In genomic region chr2:74407682-74408081, GRCh38 we compare ENCODE assay signal across 20 cellular contexts. TPM values are rescaled to one million over a fixed set of nuclear protein-coding genes. Genes with fewer than 3 reads are reported as not detected.
DNase-seq lines count a peak whose midpoint lies in the region; ATAC-seq, FAIRE-seq and TF ChIP-seq lines count a peak whose summit lies in the region.
"Had no signal": no experiment of that assay in that cellular context is flagged by ENCODE, and none has a peak within 500 bp of the region (broad histone marks: within the 10 kb centered on the region; RNA-seq: fewer than 3 reads in every experiment).

No MANE protein-coding gene starts in this region.

- TF ChIP-seq CTCF in heart left ventricle (IDR thresholded peaks at IDR 0.05) (no peak), HFFc6 (IDR thresholded peaks at IDR 0.05) (no peak), Panc1 (IDR thresholded peaks at IDR 0.05) (no peak), H1 (IDR thresholded peaks at IDR 0.05; ENCODE audit: control extremely low read depth in 1 of 3, insufficient read depth in 1 of 3, low read depth in 1 of 3, low read length in 3 of 3) (no peak)

- H3K56ac ChIP-seq in H1 (replicated peaks; ENCODE audit: insufficient read length, low read depth, low read length): no peak overlapping the region

- H2BK12ac ChIP-seq in H1 (ENCODE audit: low read depth, low read length): no peak overlapping the region

- no peaks in the 10 kb centered on the region for H3K27me3 ChIP-seq in heart left ventricle
- no peaks in the 10 kb centered on the region for H3K27me3 ChIP-seq in Panc1 (ENCODE audit: control insufficient read depth, insufficient read depth, low read length)
- H3K27me3 ChIP-seq in H1 (replicated peaks in 1 of 4; ENCODE audit: control insufficient read depth in 3 of 4, extremely low read depth in 1 of 4, insufficient read depth in 3 of 4, low read length in 3 of 4): peaks cover 0 to 4% (median 2%) of the 10 kb centered on the region in 4 experiments; a peak in 2 of 7 replicates

- no peaks in the 10 kb centered on the region; the same call in 1 of the 2 replicates for H3K23me2 ChIP-seq in H1 (ENCODE audit: low read depth, low read length)

- H3K14ac ChIP-seq in H1 (ENCODE audit: insufficient read length): no peak overlapping the region

- DNase-seq in heart left ventricle (no peak), Right ventricle myocardium inferior (ENCODE audit: missing footprints) (no peak), HFFc6 (no peak), Panc1 (ENCODE audit: low read depth, low spot score) (no peak), H1 (ENCODE audit: low read depth in 1 of 2, low spot score in 2 of 2) (no peak), UCSD-AML1 (lab: John Stamatoyannopoulos, UW; ENCODE audit: unreplicated experiment) (no peak)
- DNase-seq: C1 segment of cervical spinal cord; Calu3; CD4-positive, alpha-beta memory T cell; COR-L47; DMS53; DMS79 treated with DMSO at 0.1 percent for 48 hours; GF-D8; GOT3; H7; HCEC 1CT had no signal

- no peak overlapping the region for H2AK5ac ChIP-seq in H1 (ENCODE audit: low read depth, low read length)

- CTCF ChIA-PET in Panc1 (lab: Charles Lee) (no interaction called here), H1 (lab: Charles Lee; ENCODE audit: partially characterized antibody) (interaction anchor here (0.6 to 2.0 kb wide), 3 partner anchors 9 to 73 kb away, joined by 3 to 12 read pairs (median 6); no protein-coding TSS in a partner anchor)

- no peak overlapping the region for H2BK120ac ChIP-seq in H1 (replicated peaks; ENCODE audit: low read depth, low read length)

- no peaks in the 10 kb centered on the region for H3K36me3 Mint-ChIP-seq in HFFc6 (ENCODE audit: low read depth)
- H3K36me3 Mint-ChIP-seq: CD4-positive, alpha-beta memory T cell had no signal

- no peaks in the 10 kb centered on the region for H3K4me1 ChIP-seq in heart left ventricle
- no peaks in the 10 kb centered on the region for H3K4me1 ChIP-seq in Panc1 (ENCODE audit: control insufficient read depth, insufficient read depth, low read length)
- H3K4me1 ChIP-seq in H1 (replicated peaks in 1 of 4; ENCODE audit: control insufficient read depth in 3 of 4, insufficient read depth in 4 of 4, low read length in 3 of 4): no peaks in the 10 kb centered on the region

- H3K18ac ChIP-seq in H1 (ENCODE audit: extremely low read depth, low read length): no peak overlapping the region

- no peaks in the 10 kb centered on the region for H3K9me3 Mint-ChIP-seq in HFFc6
- H3K9me3 Mint-ChIP-seq: CD4-positive, alpha-beta memory T cell had no signal

- H3K4me2 ChIP-seq in H1 (ENCODE audit: insufficient read depth in 1 of 2, low read depth in 2 of 2, low read length in 2 of 2): no peak overlapping the region

- H3K4ac ChIP-seq in H1 (replicated peaks; ENCODE audit: insufficient read length, low read depth, low read length): no peak overlapping the region

- no TSS peak for BruUV-seq in Panc1 (replicated peaks; lab: Mats Ljungman, UMichigan)

- in situ Hi-C loops in Panc1 (cut with HindIII; ENCODE audit: low pct_unique_long_range_greater_than_20kb, low sequenced_read_pairs): no loop called here

- no peak overlapping the region for H4K5ac ChIP-seq in H1 (ENCODE audit: insufficient read length, low read depth, low read length)

- TF ChIP-seq POLR2A in heart left ventricle (IDR thresholded peaks at IDR 0.05) (no peak), H1 (IDR thresholded peaks at IDR 0.05; ENCODE audit: control extremely low read depth in 1 of 2, low read depth in 2 of 2, low read length in 2 of 2) (no peak)

- no peak overlapping the region for H3K4me3 Mint-ChIP-seq in HFFc6
- H3K4me3 Mint-ChIP-seq: CD4-positive, alpha-beta memory T cell had no signal

- H4K8ac ChIP-seq in H1 (ENCODE audit: extremely low read depth, insufficient read depth, low read length): no peak overlapping the region

- intact Hi-C loops in heart left ventricle (cut with DNase I): no loop called here
- intact Hi-C loops in Right ventricle myocardium inferior (cut with DNase I): no loop called here
- intact Hi-C loops in Panc1 (cut with micrococcal nuclease; ENCODE audit: unreplicated experiment): no loop called here

- no peaks in the 10 kb centered on the region for H3K79me2 ChIP-seq in H1 (ENCODE audit: control insufficient read depth in 1 of 2, insufficient read depth in 2 of 2, low read length in 2 of 2)

- no peak overlapping the region for H2BK5ac ChIP-seq in H1 (ENCODE audit: low read depth, low read length)

- H4K91ac ChIP-seq in H1 (replicated peaks; ENCODE audit: insufficient read length, low read length): peak overlapping the region; percentile 6

- H3K4me3 ChIP-seq in heart left ventricle: no peak overlapping the region
- H3K4me3 ChIP-seq in Panc1 (ENCODE audit: low read depth in 2 of 2, low read length in 2 of 2): no peak overlapping the region
- no peak overlapping the region for H3K4me3 ChIP-seq in H1 (ENCODE audit: extremely low read depth in 1 of 4, insufficient read depth in 2 of 4, low read depth in 3 of 4, low read length in 4 of 4)

- ATAC-seq in heart left ventricle (peak in 3 of 4 donors; percentile 32 to 66 (median 57)), Right ventricle myocardium inferior (no peak), Panc1 (0 out of 2 replicates have a peak, but pooled peaks have one; percentile 14), HG03196 (IDR thresholded peaks at IDR 0.05; ENCODE audit: unreplicated experiment) (no peak), HG03354 (IDR thresholded peaks at IDR 0.05; ENCODE audit: poor library complexity, severe bottlenecking, unreplicated experiment) (no peak)

- H3K27ac ChIP-seq in heart left ventricle (no peak overlapping the region), Panc1 (ENCODE audit: low read length) (no peak overlapping the region), H1 (ENCODE audit: low read depth, low read length) (no peak overlapping the region)

- TF ChIP-seq EP300 in H1 (IDR thresholded peaks at IDR 0.05; ENCODE audit: borderline replicate concordance in 1 of 2, low read depth in 2 of 2, low read length in 2 of 2): no peak

- peak overlapping the region; percentile 90 for H3K27ac Mint-ChIP-seq in HFFc6
- H3K27ac Mint-ChIP-seq: CD4-positive, alpha-beta memory T cell had no signal

- WGBS in heart left ventricle, 4 donors: 34 to 51% (median 46%) methylated on average over 5 of the region's 5 CpGs
- WGBS in H1 (ENCODE audit: extremely low coverage in 1 of 2, insufficient coverage in 1 of 2, insufficient read length in 1 of 2, insufficient replicate concordance in 2 of 2, low coverage in 1 of 2, low lambda C conversion rate in 2 of 2, missing lambda C conversion rate in 1 of 2), 2 experiments: 86% methylated on average over 5 of the region's 5 CpGs; no CpG with 5 or more reads in 1 of the 2 experiments

- H4K20me1 ChIP-seq in H1 (replicated peaks in 1 of 2; ENCODE audit: control insufficient read depth in 1 of 2, insufficient read depth in 2 of 2, low read length in 2 of 2): no peaks in the 10 kb centered on the region

- POLR2A ChIA-PET in Panc1 (lab: Charles Lee) (no interaction called here), H1 (lab: Charles Lee; ENCODE audit: partially characterized antibody) (interaction anchor here (2.6 kb wide), 1 partner anchor 16 kb away, joined by 8 read pairs; no protein-coding TSS in a partner anchor)

- H3K9me3 ChIP-seq in heart left ventricle (no peaks in the 10 kb centered on the region), Panc1 (ENCODE audit: control insufficient read depth, insufficient read depth, low read depth, low read length) (no peaks in the 10 kb centered on the region), H1 (ENCODE audit: insufficient read depth in 2 of 2, low read depth in 1 of 2, low read length in 1 of 2) (no peaks in the 10 kb centered on the region)

- FAIRE-seq in H1 (lab: Jason Lieb, UNC): no peak
- FAIRE-seq: GM12891, GM18507 had no signal

- peaks cover 28% of the 10 kb centered on the region for H3K4me1 Mint-ChIP-seq in HFFc6 (ENCODE audit: low read depth)

- no peak overlapping the region for H2BK20ac ChIP-seq in H1 (ENCODE audit: low read length)

- no peak overlapping the region for H2AFZ ChIP-seq in H1 (ENCODE audit: low read length)

- no peak overlapping the region for H3K23ac ChIP-seq in H1 (ENCODE audit: insufficient read length)

- TF ChIP-seq RAD21 in H1 (IDR thresholded peaks at IDR 0.05 in 1 of 2, conservative IDR thresholded peaks at IDR 0.05 in 1 of 2; ENCODE audit: low read depth in 2 of 2, low read length in 2 of 2): no peak

- H3K79me1 ChIP-seq in H1 (ENCODE audit: low read depth, low read length): no peaks in the 10 kb centered on the region

- no peak overlapping the region for H3K9ac ChIP-seq in H1 (replicated peaks in 1 of 4; ENCODE audit: extremely low read depth in 1 of 4, low read depth in 3 of 4, low read length in 3 of 4)

- H2BK15ac ChIP-seq in H1 (ENCODE audit: low read length): no peak overlapping the region

- 0 out of 2 replicates have a peak, but pooled peaks cover 1% of the 10 kb centered on the region for H3K27me3 Mint-ChIP-seq in HFFc6 (ENCODE audit: insufficient read depth)

- no peaks in the 10 kb centered on the region for H3K36me3 ChIP-seq in heart left ventricle
- no peaks in the 10 kb centered on the region for H3K36me3 ChIP-seq in Panc1 (ENCODE audit: control insufficient read depth, insufficient read depth, low read length)
- H3K36me3 ChIP-seq in H1 (ENCODE audit: control insufficient read depth in 2 of 4, insufficient read depth in 4 of 4, low read length in 3 of 4): no peaks in the 10 kb centered on the region

RNA-seq across cellular contexts. Expression of gene C2orf81, which starts 13.7 kb away (rescaled TPM):
- 1 to 10 TPM in 3 of 9 donors, under 1 TPM in 6; 0.48 to 2.3 (median 0.85) TPM for total RNA-seq in heart left ventricle
- 1 to 10 TPM in 1 of 2 donors, under 1 TPM in 1; 0.91 to 1.1 TPM for polyA plus RNA-seq in heart left ventricle
- 1.1 TPM for total RNA-seq in Right ventricle myocardium inferior
- total RNA-seq in HFFc6 (2021; fragmentation: NEBNext Ultra II Directional; extraction: Animal tissue kit (Norgen Biotek cat#: 25700)): 1 to 10 TPM in 5 of 6 experiments, under 1 TPM in 1; 0.53 to 2.3 (median 1.4) TPM
- total RNA-seq in Panc1 (2021; ENCODE audit: unreplicated experiment): 3.9 TPM
- polyA plus RNA-seq in Panc1 (2012; ENCODE audit: insufficient read length): 5.6 TPM
- total RNA-seq in H1 (2021; fragmentation: NEBNext Ultra II Directional; extraction: Animal tissue kit (Norgen Biotek cat#: 25700)): 3.3 and 3.8 TPM in 2 replicates
- 1.6 and 2.4 TPM in 2 replicates for polyA plus RNA-seq in H1 (2011; rRNA removed)
- polyA plus RNA-seq in H1 (2011; cell fraction: cytosol; rRNA removed): 1.8 TPM
- 2.2 TPM for polyA plus RNA-seq in H1 (2011; cell fraction: nucleus; rRNA removed)
- 1.8 to 4.0 TPM (median 2.7 TPM) in 4 replicates for polyA plus RNA-seq in H1 (2012, experiment 1 of 2)
- 2.5 TPM for polyA plus RNA-seq in H1 (2012, experiment 2 of 2)
- polyA plus RNA-seq in H1 (2013, experiment 1 of 2): 1.6 TPM
- polyA plus RNA-seq in H1 (2013, experiment 2 of 2): 1.6 TPM
- polyA minus RNA-seq in H1 (2011; rRNA and poly(A)+ RNA removed): 0.73 and 0.82 TPM in 2 replicates
- 2.1 TPM for polyA minus RNA-seq in H1 (2011; cell fraction: cytosol; rRNA and poly(A)+ RNA removed)
- 1.7 TPM for polyA minus RNA-seq in H1 (2011; cell fraction: nucleus; rRNA and poly(A)+ RNA removed)

RNA-seq across cellular contexts. Expression of gene WDR54, which starts 13.8 kb away (rescaled TPM):
- total RNA-seq in heart left ventricle: 1 to 10 TPM; 1.5 to 5.1 (median 3.0) TPM
- polyA plus RNA-seq in heart left ventricle: 1 to 10 TPM; 1.4 to 6.5 TPM
- 3.0 TPM for total RNA-seq in Right ventricle myocardium inferior
- total RNA-seq in HFFc6 (2021; fragmentation: NEBNext Ultra II Directional; extraction: Animal tissue kit (Norgen Biotek cat#: 25700)): 10 to 100 TPM; 30.7 to 37.7 (median 33.4) TPM
- total RNA-seq in Panc1 (2021; ENCODE audit: unreplicated experiment): 27.7 TPM
- polyA plus RNA-seq in Panc1 (2012; ENCODE audit: insufficient read length): 46.7 TPM
- total RNA-seq in H1 (2021; fragmentation: NEBNext Ultra II Directional; extraction: Animal tissue kit (Norgen Biotek cat#: 25700)): 41.6 and 45.0 TPM in 2 replicates
- polyA plus RNA-seq in H1 (2011; rRNA removed): 125 and 142 TPM in 2 replicates
- 127 TPM for polyA plus RNA-seq in H1 (2011; cell fraction: cytosol; rRNA removed)
- 148 TPM for polyA plus RNA-seq in H1 (2011; cell fraction: nucleus; rRNA removed)
- 48.4 to 98.7 TPM (median 88.1 TPM) in 4 replicates for polyA plus RNA-seq in H1 (2012, experiment 1 of 2)
- polyA plus RNA-seq in H1 (2012, experiment 2 of 2): 87.5 TPM
- 27.2 TPM for polyA plus RNA-seq in H1 (2013, experiment 1 of 2)
- polyA plus RNA-seq in H1 (2013, experiment 2 of 2): 27.3 TPM
- polyA minus RNA-seq in H1 (2011; rRNA and poly(A)+ RNA removed): 107 and 111 TPM in 2 replicates
- 53.3 TPM for polyA minus RNA-seq in H1 (2011; cell fraction: cytosol; rRNA and poly(A)+ RNA removed)
- 41.3 TPM for polyA minus RNA-seq in H1 (2011; cell fraction: nucleus; rRNA and poly(A)+ RNA removed)

RNA-seq across cellular contexts. Expression of gene DCTN1, which starts 27.6 kb away (rescaled TPM):
- 100 to 1,000 TPM; 129 to 376 (median 211) TPM for total RNA-seq in heart left ventricle
- 100 to 1,000 TPM; 149 to 171 TPM for polyA plus RNA-seq in heart left ventricle
- 182 TPM for total RNA-seq in Right ventricle myocardium inferior
- 100 to 1,000 TPM; 222 to 286 (median 236) TPM for total RNA-seq in HFFc6 (2021; fragmentation: NEBNext Ultra II Directional; extraction: Animal tissue kit (Norgen Biotek cat#: 25700))
- 190 TPM for total RNA-seq in Panc1 (2021; ENCODE audit: unreplicated experiment)
- polyA plus RNA-seq in Panc1 (2012; ENCODE audit: insufficient read length): 225 TPM
- 156 and 162 TPM in 2 replicates for total RNA-seq in H1 (2021; fragmentation: NEBNext Ultra II Directional; extraction: Animal tissue kit (Norgen Biotek cat#: 25700))
- 105 and 155 TPM in 2 replicates for polyA plus RNA-seq in H1 (2011; rRNA removed)
- 107 TPM for polyA plus RNA-seq in H1 (2011; cell fraction: cytosol; rRNA removed)
- 222 TPM for polyA plus RNA-seq in H1 (2011; cell fraction: nucleus; rRNA removed)
- 144 to 178 TPM (median 168 TPM) in 4 replicates for polyA plus RNA-seq in H1 (2012, experiment 1 of 2)
- 77.0 TPM for polyA plus RNA-seq in H1 (2012, experiment 2 of 2)
- polyA plus RNA-seq in H1 (2013, experiment 1 of 2): 149 TPM
- 148 TPM for polyA plus RNA-seq in H1 (2013, experiment 2 of 2)
- polyA minus RNA-seq in H1 (2011; rRNA and poly(A)+ RNA removed): 217 and 218 TPM in 2 replicates
- 97.6 TPM for polyA minus RNA-seq in H1 (2011; cell fraction: cytosol; rRNA and poly(A)+ RNA removed)
- polyA minus RNA-seq in H1 (2011; cell fraction: nucleus; rRNA and poly(A)+ RNA removed): 96.6 TPM

RNA-seq across cellular contexts. Expression of gene RTKN, which starts 34.1 kb away (rescaled TPM):
- total RNA-seq in heart left ventricle (10 to 100 TPM; 10.9 to 19.6 (median 15.3) TPM), Right ventricle myocardium inferior (16.4 TPM), Panc1 (2021; ENCODE audit: unreplicated experiment) (83.1 TPM)
- polyA plus RNA-seq in heart left ventricle (10 to 100 TPM; 18.0 to 27.6 TPM), H1 (2011; rRNA removed) (40.2 and 60.1 TPM in 2 replicates)
- 10 to 100 TPM; 12.7 to 14.8 (median 13.6) TPM for total RNA-seq in HFFc6 (2021; fragmentation: NEBNext Ultra II Directional; extraction: Animal tissue kit (Norgen Biotek cat#: 25700))
- polyA plus RNA-seq in Panc1 (2012; ENCODE audit: insufficient read length): 79.8 TPM
- total RNA-seq in H1 (2021; fragmentation: NEBNext Ultra II Directional; extraction: Animal tissue kit (Norgen Biotek cat#: 25700)): 53.5 and 54.1 TPM in 2 replicates
- polyA plus RNA-seq in H1 (2011; cell fraction: cytosol; rRNA removed): 41.8 TPM
- polyA plus RNA-seq in H1 (2011; cell fraction: nucleus; rRNA removed): 119 TPM
- 33.1 to 42.6 TPM (median 40.7 TPM) in 4 replicates for polyA plus RNA-seq in H1 (2012, experiment 1 of 2)
- polyA plus RNA-seq in H1 (2012, experiment 2 of 2): 36.9 TPM
- 31.5 TPM for polyA plus RNA-seq in H1 (2013, experiment 1 of 2)
- polyA plus RNA-seq in H1 (2013, experiment 2 of 2): 28.8 TPM
- polyA minus RNA-seq in H1 (2011; rRNA and poly(A)+ RNA removed): 41.5 and 45.7 TPM in 2 replicates
- polyA minus RNA-seq in H1 (2011; cell fraction: cytosol; rRNA and poly(A)+ RNA removed): 26.3 TPM
- 85.7 TPM for polyA minus RNA-seq in H1 (2011; cell fraction: nucleus; rRNA and poly(A)+ RNA removed)
- total RNA-seq: CD4-positive, alpha-beta memory T cell had no signal

RNA-seq across cellular contexts. Expression of gene INO80B, which starts 47.2 kb away (rescaled TPM):
- total RNA-seq in heart left ventricle (10 to 100 TPM; 11.7 to 29.2 (median 21.3) TPM), Right ventricle myocardium inferior (15.7 TPM), Panc1 (2021; ENCODE audit: unreplicated experiment) (26.5 TPM)
- polyA plus RNA-seq in heart left ventricle (10 to 100 TPM; 26.1 to 28.5 TPM), H1 (2011; rRNA removed) (3.9 and 8.5 TPM in 2 replicates)
- 10 to 100 TPM; 18.4 to 26.9 (median 21.4) TPM for total RNA-seq in HFFc6 (2021; fragmentation: NEBNext Ultra II Directional; extraction: Animal tissue kit (Norgen Biotek cat#: 25700))
- polyA plus RNA-seq in Panc1 (2012; ENCODE audit: insufficient read length): 35.0 TPM
- total RNA-seq in H1 (2021; fragmentation: NEBNext Ultra II Directional; extraction: Animal tissue kit (Norgen Biotek cat#: 25700)): 17.5 and 18.5 TPM in 2 replicates
- polyA plus RNA-seq in H1 (2011; cell fraction: cytosol; rRNA removed): 8.1 TPM
- polyA plus RNA-seq in H1 (2011; cell fraction: nucleus; rRNA removed): 16.8 TPM
- 12.6 to 17.6 TPM (median 15.2 TPM) in 4 replicates for polyA plus RNA-seq in H1 (2012, experiment 1 of 2)
- polyA plus RNA-seq in H1 (2012, experiment 2 of 2): 17.6 TPM
- 11.2 TPM for polyA plus RNA-seq in H1 (2013, experiment 1 of 2)
- 9.7 TPM for polyA plus RNA-seq in H1 (2013, experiment 2 of 2)
- polyA minus RNA-seq in H1 (2011; rRNA and poly(A)+ RNA removed): 1.6 and 2.9 TPM in 2 replicates
- polyA minus RNA-seq in H1 (2011; cell fraction: cytosol; rRNA and poly(A)+ RNA removed): 2.6 TPM
- polyA minus RNA-seq in H1 (2011; cell fraction: nucleus; rRNA and poly(A)+ RNA removed): 11.1 TPM

Comparison
In these comparisons a context has a peak if more than half of its experiments do, and no peak if none do; other contexts are left out.
1. ATAC-seq: peak in heart left ventricle (3 of 4) and Panc1 (single experiment); none in Right ventricle myocardium inferior (single experiment), HG03196 (single experiment) and HG03354 (single experiment).